1 cellular context compared by ENCODE assay signal in the genomic region with DNA sequence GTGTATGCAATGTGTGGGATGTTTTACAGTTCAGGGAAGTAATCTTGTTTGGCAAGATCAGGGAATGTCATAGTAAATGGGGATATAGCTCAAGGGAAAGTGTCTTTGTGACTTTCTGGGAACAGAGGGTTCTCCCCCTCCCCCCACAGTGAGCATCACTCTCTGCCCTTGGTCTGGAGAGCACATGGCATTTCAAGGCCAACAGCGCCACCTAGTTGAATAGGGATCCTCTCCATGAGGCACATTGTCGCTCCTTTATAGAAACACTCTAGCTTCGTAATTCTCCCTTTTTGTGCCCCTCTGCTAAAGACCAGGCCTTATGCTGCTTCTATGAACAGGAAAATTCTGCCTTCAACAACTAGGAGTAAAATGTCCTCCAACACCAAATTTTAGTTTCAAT.
TF ChIP-seq lines count a peak whose summit lies in the region.

No MANE protein-coding gene starts in this region.

TF ChIP-seq in GM12878, 131 proteins besides CTCF, POLR2A, EP300 and RAD21 (continued from another document):
- TF ChIP-seq BCL3 (IDR thresholded peaks at IDR 0.05; ENCODE audit: borderline replicate concordance, insufficient read depth, low read depth, low read length, poor library complexity, severe bottlenecking) (no peak), CHD1 (IDR thresholded peaks at IDR 0.05; ENCODE audit: low read depth, low read length) (no peak), CREM (IDR thresholded peaks at IDR 0.05; ENCODE audit: low read depth) (no peak), ZNF207 (IDR thresholded peaks at IDR 0.05; ENCODE audit: borderline replicate concordance) (no peak), ZSCAN29 (IDR thresholded peaks at IDR 0.05) (no peak), NRF1 (conservative IDR thresholded peaks at IDR 0.05; ENCODE audit: low read depth, low read length) (no peak), STAT1 (conservative IDR thresholded peaks at IDR 0.05) (no peak)
- TF ChIP-seq, protein P1, sequence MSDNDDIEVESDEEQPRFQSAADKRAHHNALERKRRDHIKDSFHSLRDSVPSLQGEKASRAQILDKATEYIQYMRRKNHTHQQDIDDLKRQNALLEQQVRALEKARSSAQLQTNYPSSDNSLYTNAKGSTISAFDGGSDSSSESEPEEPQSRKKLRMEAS (IDR thresholded peaks at IDR 0.05; ENCODE audit: low read depth, low read length), result no peak
